8 cellular contexts compared by ENCODE assay signal in genomic region chr19:44512326-44513298, GRCh38. TPM values are rescaled to one million over a fixed set of nuclear protein-coding genes. Genes with fewer than 3 reads are reported as not detected.
DNase-seq lines count a peak whose midpoint lies in the region; ATAC-seq and TF ChIP-seq lines count a peak whose summit lies in the region.

No MANE protein-coding gene starts in this region.

- no peak overlapping the region for H3K4me3 Mint-ChIP-seq in chondrocyte (ENCODE audit: unreplicated experiment)

- no peak for TF ChIP-seq POLR2A in gastroesophageal sphincter (IDR thresholded peaks at IDR 0.05)

- 15 to 19% methylated on average over 4 of the region's 12 CpGs for WGBS in gastroesophageal sphincter (ENCODE audit: low coverage in 1 of 2), 2 donors

- no peaks in the 10 kb centered on the region for H3K36me3 ChIP-seq in gastroesophageal sphincter

- H3K27me3 ChIP-seq in gastroesophageal sphincter, result peaks cover 65% of the 10 kb centered on the region

- H3K27me3 Mint-ChIP-seq in chondrocyte (ENCODE audit: low read depth), result peaks cover 26% of the 10 kb centered on the region

- DNase-seq in AG20443 (ENCODE audit: low spot score), result peak; percentile 68
- DNase-seq in GM12865 (ENCODE audit: low read depth), result peak; percentile 19
- peak; percentile 21 for DNase-seq in NCI-H748 treated with DMSO at 0.1 percent for 48 hours (lab: John Stamatoyannopoulos, UW)
- no peak for DNase-seq in chondrocyte (ENCODE audit: low spot score)
- DNase-seq in skeletal muscle cell (ENCODE audit: low read depth), result peak; percentile 8
- DNase-seq in pons (ENCODE audit: low spot score), result no peak

- peaks cover 2% of the 10 kb centered on the region for H3K36me3 Mint-ChIP-seq in chondrocyte (ENCODE audit: low read depth)

- H3K4me1 Mint-ChIP-seq in chondrocyte (ENCODE audit: low read depth), result no peaks in the 10 kb centered on the region

- TF ChIP-seq CTCF in GM12865 (IDR thresholded peaks at IDR 0.05; ENCODE audit: insufficient read depth, low read depth, low read length, missing control alignments) (peak; percentile 40), chondrocyte (IDR thresholded peaks at IDR 0.05) (peak; percentile 54), gastroesophageal sphincter (IDR thresholded peaks at IDR 0.05) (no peak)

- no peak for TF ChIP-seq EP300 in gastroesophageal sphincter (IDR thresholded peaks at IDR 0.05)

- peaks cover 0 to 3% (median 0%) of the 10 kb centered on the region in 3 donors for H3K9me3 ChIP-seq in gastroesophageal sphincter

- ATAC-seq in gastroesophageal sphincter, result no peak
- ATAC-seq in HG03095 (IDR thresholded peaks at IDR 0.05; ENCODE audit: unreplicated experiment), result no peak

- H3K4me3 ChIP-seq in GM12865 (ENCODE audit: low read depth, low read length) (no peak overlapping the region), skeletal muscle cell (ENCODE audit: low read depth, low read length) (no peak overlapping the region), gastroesophageal sphincter (no peak overlapping the region)

- H3K27ac ChIP-seq in gastroesophageal sphincter, result no peak overlapping the region

- H3K9me3 Mint-ChIP-seq in chondrocyte (ENCODE audit: low read depth), result peaks cover 4% of the 10 kb centered on the region

- H3K27ac Mint-ChIP-seq in chondrocyte (ENCODE audit: unreplicated experiment), result no peak overlapping the region

- H3K4me1 ChIP-seq in gastroesophageal sphincter, result no peaks in the 10 kb centered on the region

RNA-seq across cellular contexts. Expression of gene ZNF180, which starts 12.3 kb away (rescaled TPM):
- total RNA-seq in chondrocyte (4.6 to 7.8 TPM (median 4.7 TPM) in 3 replicates), gastroesophageal sphincter (10 to 100 TPM in 2 of 4 donors, 1 to 10 TPM in 2; 7.3 to 12.7 (median 9.3) TPM)

RNA-seq across cellular contexts. Expression of gene CEACAM20, which starts 16.9 kb away (rescaled TPM):
- total RNA-seq in chondrocyte (not detected in 3 replicates), gastroesophageal sphincter (not detected)

Comparison
In these comparisons a context has a peak if more than half of its experiments do, and no peak if none do; other contexts are left out.
1. DNase-seq: peak in AG20443 (single experiment), GM12865 (single experiment), NCI-H748 treated with DMSO at 0.1 percent for 48 hours (single experiment) and skeletal muscle cell (single experiment); none in chondrocyte (single experiment) and pons (single experiment).
2. CTCF ChIP-seq: peak in GM12865 (single experiment) and chondrocyte (single experiment); none in gastroesophageal sphincter (0 of 4).